Comparison of ENCODE assay signal across 10 cellular contexts in the genomic region with DNA sequence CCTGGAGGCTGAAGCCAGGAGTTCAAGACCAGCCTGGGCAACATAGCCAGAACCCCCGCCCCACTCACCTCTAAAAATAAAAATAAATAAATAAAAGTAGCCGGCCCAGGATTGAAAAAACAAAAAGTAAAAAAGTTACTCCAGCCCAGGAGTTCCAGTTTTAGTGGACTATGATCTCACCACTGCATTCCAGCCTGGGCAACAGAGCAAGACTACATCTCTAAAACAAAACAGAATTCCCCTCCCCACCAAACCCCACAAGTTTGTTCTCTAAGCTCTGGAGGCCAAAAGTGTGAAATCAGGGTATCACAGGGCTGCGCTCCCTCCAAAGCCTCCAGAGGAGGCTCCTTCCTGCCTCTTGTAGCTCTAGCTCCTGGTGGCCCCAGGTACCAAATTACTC. TPM values are rescaled to one million over a fixed set of nuclear protein-coding genes. Genes with fewer than 3 reads are reported as not detected.
DNase-seq lines count a peak whose midpoint lies in the region; ATAC-seq and TF ChIP-seq lines count a peak whose summit lies in the region.
"Had no signal": no experiment of that assay in that cellular context is flagged by ENCODE, and none has a peak within 500 bp of the region (broad histone marks: within the 10 kb centered on the region; RNA-seq: fewer than 3 reads in every experiment).

No MANE protein-coding gene starts in this region.

- H3K4me3 Mint-ChIP-seq in activated naive CD4-positive, alpha-beta T cell treated with anti-CD3 and anti-CD28 coated beads, Interleukin-2, amount 10 ng/mL, durations not matched to agents 7 days and 5 days, result peak overlapping the region; percentile 80
- H3K4me3 Mint-ChIP-seq in T-helper 17 cell, result peak overlapping the region; percentile 87
- peak overlapping the region; percentile 81 to 86 (median 82) for H3K4me3 Mint-ChIP-seq in immature natural killer cell
- H3K4me3 Mint-ChIP-seq in type B pancreatic cell, result peak overlapping the region; percentile 89

- peaks cover 57% of the 10 kb centered on the region for H3K4me1 Mint-ChIP-seq in activated naive CD4-positive, alpha-beta T cell treated with anti-CD3 and anti-CD28 coated beads, Interleukin-2, amount 10 ng/mL, durations not matched to agents 7 days and 5 days
- H3K4me1 Mint-ChIP-seq in T-helper 17 cell (peaks cover 27% of the 10 kb centered on the region), immature natural killer cell (peaks cover 37 to 43% of the 10 kb centered on the region in 2 donors), type B pancreatic cell (ENCODE audit: unreplicated experiment) (peaks cover 12% of the 10 kb centered on the region)

- CTCF ChIA-PET in activated naive CD4-positive, alpha-beta T cell treated with anti-CD3 and anti-CD28 coated beads, Interleukin-2, amount 10 ng/mL, durations not matched to agents 7 days and 5 days (lab: Charles Lee), result no interaction called here

- no peak for DNase-seq in activated naive CD4-positive, alpha-beta T cell treated with anti-CD3 and anti-CD28 coated beads, Interleukin-2, amount 10 ng/mL, durations not matched to agents 7 days and 5 days
- no peak for DNase-seq in activated naive CD4-positive, alpha-beta T cell treated with Interleukin-2 at 50 U/mL for 16 hours
- no peak for DNase-seq in T-helper 17 cell
- no peak for DNase-seq in immature natural killer cell
- no peak for DNase-seq in type B pancreatic cell (ENCODE audit: extremely low spot score, unreplicated experiment)

- no peaks in the 10 kb centered on the region for H3K9me3 Mint-ChIP-seq in activated naive CD4-positive, alpha-beta T cell treated with anti-CD3 and anti-CD28 coated beads, Interleukin-2, amount 10 ng/mL, durations not matched to agents 7 days and 5 days
- H3K9me3 Mint-ChIP-seq in immature natural killer cell (no peaks in the 10 kb centered on the region), type B pancreatic cell (no peaks in the 10 kb centered on the region)

- ATAC-seq in T-helper 17 cell (no peak), HG02571 (IDR thresholded peaks at IDR 0.05; ENCODE audit: unreplicated experiment) (no peak), HG03039 (IDR thresholded peaks at IDR 0.05; ENCODE audit: unreplicated experiment) (no peak), GM21360 (IDR thresholded peaks at IDR 0.05; ENCODE audit: unreplicated experiment) (no peak)

- peaks cover 4% of the 10 kb centered on the region for H3K36me3 Mint-ChIP-seq in activated naive CD4-positive, alpha-beta T cell treated with anti-CD3 and anti-CD28 coated beads, Interleukin-2, amount 10 ng/mL, durations not matched to agents 7 days and 5 days
- H3K36me3 Mint-ChIP-seq in T-helper 17 cell (ENCODE audit: low read depth) (no peaks in the 10 kb centered on the region), immature natural killer cell (peaks cover 0 to 4% (median 3%) of the 10 kb centered on the region in 3 donors), type B pancreatic cell (no peaks in the 10 kb centered on the region)

- H3K9me3 ChIP-seq in T-helper 17 cell (ENCODE audit: control insufficient read depth, low read length, poor library complexity, severe bottlenecking), result no peaks in the 10 kb centered on the region
- H3K9me3 ChIP-seq: BE2C had no signal

- TF ChIP-seq CTCF in type B pancreatic cell (conservative IDR thresholded peaks at IDR 0.05), result no peak

- H3K27ac Mint-ChIP-seq in activated naive CD4-positive, alpha-beta T cell treated with anti-CD3 and anti-CD28 coated beads, Interleukin-2, amount 10 ng/mL, durations not matched to agents 7 days and 5 days, result peak overlapping the region; percentile 72
- H3K27ac Mint-ChIP-seq in T-helper 17 cell, result no peak overlapping the region
- H3K27ac Mint-ChIP-seq in immature natural killer cell, result peak overlapping the region in 4 of 6 donors; percentile 17 to 90 (median 48)
- no peak overlapping the region for H3K27ac Mint-ChIP-seq in type B pancreatic cell

- no peaks in the 10 kb centered on the region for H3K27me3 Mint-ChIP-seq in activated naive CD4-positive, alpha-beta T cell treated with anti-CD3 and anti-CD28 coated beads, Interleukin-2, amount 10 ng/mL, durations not matched to agents 7 days and 5 days
- no peaks in the 10 kb centered on the region for H3K27me3 Mint-ChIP-seq in T-helper 17 cell
- H3K27me3 Mint-ChIP-seq in immature natural killer cell (ENCODE audit: low read depth in 3 of 3), result peaks cover 3 to 29% (median 14%) of the 10 kb centered on the region in 3 donors
- H3K27me3 Mint-ChIP-seq in type B pancreatic cell, result no peaks in the 10 kb centered on the region

RNA-seq across cellular contexts. Expression of a gene that starts 1.7 kb away (rescaled TPM):
- total RNA-seq in T-helper 17 cell (10 to 100 TPM; 28.0 to 32.6 TPM), type B pancreatic cell (ENCODE audit: low replicate concordance) (17.3 and 36.0 TPM in 2 replicates)
- polyA plus RNA-seq in immature natural killer cell, result 1 to 10 TPM in 2 of 3 donors, under 1 TPM in 1; 0.49 to 2.9 (median 1.5) TPM

RNA-seq across cellular contexts. Expression of a gene that starts 34.3 kb away (rescaled TPM):
- total RNA-seq in T-helper 17 cell, result 10 to 100 TPM; 50.2 to 60.8 TPM
- 1 to 10 TPM; 6.9 to 7.9 (median 7.7) TPM for polyA plus RNA-seq in immature natural killer cell
- total RNA-seq in type B pancreatic cell (ENCODE audit: low replicate concordance), result 37.6 and 48.8 TPM in 2 replicates

RNA-seq across cellular contexts. Expression of a gene that starts 40.5 kb away (rescaled TPM):
- total RNA-seq in T-helper 17 cell (1 to 10 TPM; 2.2 to 2.4 TPM), type B pancreatic cell (ENCODE audit: low replicate concordance) (0.19 and 0.29 TPM in 2 replicates)
- not detected for polyA plus RNA-seq in immature natural killer cell
- total RNA-seq: HT1080 had no signal

RNA-seq across cellular contexts. Expression of a gene that starts 49.5 kb away (rescaled TPM):
- total RNA-seq in T-helper 17 cell (10 to 100 TPM; 11.9 TPM), type B pancreatic cell (ENCODE audit: low replicate concordance) (32.7 and 66.7 TPM in 2 replicates)
- polyA plus RNA-seq in immature natural killer cell, result 10 to 100 TPM; 43.8 to 60.3 (median 51.0) TPM

Comparison
In these comparisons a context has a peak if more than half of its experiments do, and no peak if none do; other contexts are left out.
1. H3K27ac Mint-ChIP-seq: peak in activated naive CD4-positive, alpha-beta T cell treated with anti-CD3 and anti-CD28 coated beads, Interleukin-2, amount 10 ng/mL, durations not matched to agents 7 days and 5 days (single experiment) and immature natural killer cell (4 of 6); none in T-helper 17 cell (single experiment) and type B pancreatic cell (single experiment).
2. Peak in every context shown above with its lines, with median percentiles within 50 percentile points of each other: H3K4me3 Mint-ChIP-seq.